1 cellular context compared by ENCODE assay signal in the genomic region with DNA sequence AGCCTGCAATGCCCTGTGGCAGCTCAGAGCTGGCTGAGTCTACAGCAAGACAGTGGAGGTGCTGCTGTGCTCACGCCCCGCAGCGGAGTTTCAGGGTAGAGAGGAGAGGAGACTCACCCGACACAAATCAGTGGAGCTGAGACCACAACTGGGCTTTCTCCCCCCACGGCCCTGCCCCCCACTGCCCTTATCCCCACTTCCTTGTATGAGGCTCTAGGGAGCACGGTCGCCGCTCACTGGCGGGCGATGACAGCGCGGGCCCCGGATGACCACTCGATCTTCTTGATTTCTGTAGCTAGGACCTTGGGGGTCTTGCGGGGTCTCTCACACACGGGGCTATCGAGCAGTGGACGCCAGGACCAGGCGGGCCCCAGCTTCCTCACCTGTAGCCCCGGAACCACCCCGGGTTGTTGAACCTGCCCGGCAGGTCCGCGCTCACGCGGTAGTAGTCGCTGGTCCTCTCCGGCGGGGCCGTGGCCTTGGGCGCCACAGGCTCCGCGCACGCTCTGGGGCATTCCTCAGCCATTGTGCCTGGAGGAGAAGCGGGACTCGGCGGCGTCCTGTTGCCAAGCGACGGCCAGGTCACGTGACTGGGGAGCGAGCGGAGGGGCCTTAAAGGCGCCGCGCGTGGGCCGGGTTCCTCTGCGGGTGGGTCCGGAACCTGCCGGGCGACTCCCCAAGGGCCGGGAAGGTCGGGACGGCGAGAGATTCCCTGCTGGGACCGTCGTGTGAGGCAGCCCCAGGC.
TF ChIP-seq lines count a peak whose summit lies in the region.

No MANE protein-coding gene starts in this region.

TF ChIP-seq in HEK293, 187 proteins besides CTCF, POLR2A, EP300 and RAD21 (continued from another document):
- TF ChIP-seq ZIC2 (tag by site-specific recombination; IDR thresholded peaks at IDR 0.05) = peak; percentile 91
- TF ChIP-seq ZNF521 (tag by site-specific recombination; IDR thresholded peaks at IDR 0.05) = no peak
- no peak for TF ChIP-seq ZNF37A (tag by site-specific recombination; IDR thresholded peaks at IDR 0.05)
- 0 out of 2 replicates have a peak, but pooled peaks have one; percentile 12 for TF ChIP-seq IKZF3 (tag by site-specific recombination; IDR thresholded peaks at IDR 0.05)
- TF ChIP-seq ZSCAN23 (tag by site-specific recombination; IDR thresholded peaks at IDR 0.05) = no peak
- no peak for TF ChIP-seq ZNF623 (tag by site-specific recombination; IDR thresholded peaks at IDR 0.05)
- TF ChIP-seq PATZ1 (tag by site-specific recombination; IDR thresholded peaks at IDR 0.05) = peak; percentile 48
- TF ChIP-seq, protein P1, sequence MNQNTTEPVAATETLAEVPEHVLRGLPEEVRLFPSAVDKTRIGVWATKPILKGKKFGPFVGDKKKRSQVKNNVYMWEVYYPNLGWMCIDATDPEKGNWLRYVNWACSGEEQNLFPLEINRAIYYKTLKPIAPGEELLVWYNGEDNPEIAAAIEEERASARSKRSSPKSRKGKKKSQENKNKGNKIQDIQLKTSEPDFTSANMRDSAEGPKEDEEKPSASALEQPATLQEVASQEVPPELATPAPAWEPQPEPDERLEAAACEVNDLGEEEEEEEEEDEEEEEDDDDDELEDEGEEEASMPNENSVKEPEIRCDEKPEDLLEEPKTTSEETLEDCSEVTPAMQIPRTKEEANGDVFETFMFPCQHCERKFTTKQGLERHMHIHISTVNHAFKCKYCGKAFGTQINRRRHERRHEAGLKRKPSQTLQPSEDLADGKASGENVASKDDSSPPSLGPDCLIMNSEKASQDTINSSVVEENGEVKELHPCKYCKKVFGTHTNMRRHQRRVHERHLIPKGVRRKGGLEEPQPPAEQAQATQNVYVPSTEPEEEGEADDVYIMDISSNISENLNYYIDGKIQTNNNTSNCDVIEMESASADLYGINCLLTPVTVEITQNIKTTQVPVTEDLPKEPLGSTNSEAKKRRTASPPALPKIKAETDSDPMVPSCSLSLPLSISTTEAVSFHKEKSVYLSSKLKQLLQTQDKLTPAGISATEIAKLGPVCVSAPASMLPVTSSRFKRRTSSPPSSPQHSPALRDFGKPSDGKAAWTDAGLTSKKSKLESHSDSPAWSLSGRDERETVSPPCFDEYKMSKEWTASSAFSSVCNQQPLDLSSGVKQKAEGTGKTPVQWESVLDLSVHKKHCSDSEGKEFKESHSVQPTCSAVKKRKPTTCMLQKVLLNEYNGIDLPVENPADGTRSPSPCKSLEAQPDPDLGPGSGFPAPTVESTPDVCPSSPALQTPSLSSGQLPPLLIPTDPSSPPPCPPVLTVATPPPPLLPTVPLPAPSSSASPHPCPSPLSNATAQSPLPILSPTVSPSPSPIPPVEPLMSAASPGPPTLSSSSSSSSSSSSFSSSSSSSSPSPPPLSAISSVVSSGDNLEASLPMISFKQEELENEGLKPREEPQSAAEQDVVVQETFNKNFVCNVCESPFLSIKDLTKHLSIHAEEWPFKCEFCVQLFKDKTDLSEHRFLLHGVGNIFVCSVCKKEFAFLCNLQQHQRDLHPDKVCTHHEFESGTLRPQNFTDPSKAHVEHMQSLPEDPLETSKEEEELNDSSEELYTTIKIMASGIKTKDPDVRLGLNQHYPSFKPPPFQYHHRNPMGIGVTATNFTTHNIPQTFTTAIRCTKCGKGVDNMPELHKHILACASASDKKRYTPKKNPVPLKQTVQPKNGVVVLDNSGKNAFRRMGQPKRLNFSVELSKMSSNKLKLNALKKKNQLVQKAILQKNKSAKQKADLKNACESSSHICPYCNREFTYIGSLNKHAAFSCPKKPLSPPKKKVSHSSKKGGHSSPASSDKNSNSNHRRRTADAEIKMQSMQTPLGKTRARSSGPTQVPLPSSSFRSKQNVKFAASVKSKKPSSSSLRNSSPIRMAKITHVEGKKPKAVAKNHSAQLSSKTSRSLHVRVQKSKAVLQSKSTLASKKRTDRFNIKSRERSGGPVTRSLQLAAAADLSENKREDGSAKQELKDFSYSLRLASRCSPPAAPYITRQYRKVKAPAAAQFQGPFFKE (tag by site-specific recombination; IDR thresholded peaks at IDR 0.05; ENCODE audit: borderline replicate concordance) = no peak
- no peak for TF ChIP-seq ZNF488 (tag by site-specific recombination; IDR thresholded peaks at IDR 0.05)
- peak; percentile 29; the same call in 1 of the 2 replicates for TF ChIP-seq ZNF398 (tag by site-specific recombination; IDR thresholded peaks at IDR 0.05)
- peak; percentile 63; the same call in 1 of the 2 replicates for TF ChIP-seq KLF16 (tag by site-specific recombination; IDR thresholded peaks at IDR 0.05)
- no peak for TF ChIP-seq AEBP2 (tag by site-specific recombination; IDR thresholded peaks at IDR 0.05; ENCODE audit: borderline replicate concordance)
- TF ChIP-seq ZNF146 (tag by site-specific recombination; IDR thresholded peaks at IDR 0.05) = no peak
- TF ChIP-seq ZNF660 (tag by site-specific recombination; IDR thresholded peaks at IDR 0.05) = peak; percentile 67
- no peak for TF ChIP-seq SETDB1 (IDR thresholded peaks at IDR 0.05; ENCODE audit: insufficient read length, low read length)
- no peak for TF ChIP-seq ZNF621 (tag by site-specific recombination; IDR thresholded peaks at IDR 0.05)
- no peak for TF ChIP-seq ZNF169 (tag by site-specific recombination; IDR thresholded peaks at IDR 0.05)
- TF ChIP-seq ZNF416 (tag by site-specific recombination; IDR thresholded peaks at IDR 0.05) = no peak
- TF ChIP-seq SP2 (tag by site-specific recombination; IDR thresholded peaks at IDR 0.05) = peak; percentile 16; the same call in 1 of the 2 replicates
- peak; percentile 45 for TF ChIP-seq ZBTB26 (tag by site-specific recombination; optimal IDR thresholded peaks at IDR 0.05)
- TF ChIP-seq, protein P2, sequence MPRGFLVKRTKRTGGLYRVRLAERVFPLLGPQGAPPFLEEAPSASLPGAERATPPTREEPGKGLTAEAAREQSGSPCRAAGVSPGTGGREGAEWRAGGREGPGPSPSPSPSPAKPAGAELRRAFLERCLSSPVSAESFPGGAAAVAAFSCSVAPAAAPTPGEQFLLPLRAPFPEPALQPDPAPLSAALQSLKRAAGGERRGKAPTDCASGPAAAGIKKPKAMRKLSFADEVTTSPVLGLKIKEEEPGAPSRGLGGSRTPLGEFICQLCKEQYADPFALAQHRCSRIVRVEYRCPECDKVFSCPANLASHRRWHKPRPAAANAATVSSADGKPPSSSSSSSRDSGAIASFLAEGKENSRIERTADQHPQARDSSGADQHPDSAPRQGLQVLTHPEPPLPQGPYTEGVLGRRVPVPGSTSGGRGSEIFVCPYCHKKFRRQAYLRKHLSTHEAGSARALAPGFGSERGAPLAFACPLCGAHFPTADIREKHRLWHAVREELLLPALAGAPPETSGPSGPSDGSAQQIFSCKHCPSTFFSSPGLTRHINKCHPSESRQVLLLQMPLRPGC (tag by site-specific recombination; IDR thresholded peaks at IDR 0.05) = peak; percentile 44; the same call in 1 of the 2 replicates
- no peak for TF ChIP-seq ZBTB6 (tag by site-specific recombination; IDR thresholded peaks at IDR 0.05)
- no peak for TF ChIP-seq ZNF626 (tag by site-specific recombination; IDR thresholded peaks at IDR 0.05)
- peak; percentile 91 for TF ChIP-seq ZFP69B (tag by site-specific recombination; IDR thresholded peaks at IDR 0.05)
- TF ChIP-seq BCL11A (tag by site-specific recombination; IDR thresholded peaks at IDR 0.05; ENCODE audit: low read depth) = no peak
- TF ChIP-seq ZEB2 (tag by site-specific recombination; IDR thresholded peaks at IDR 0.05) = 0 out of 2 replicates have a peak, but pooled peaks have one; percentile 11
- no peak for TF ChIP-seq ZFP41 (tag by site-specific recombination; IDR thresholded peaks at IDR 0.05; ENCODE audit: borderline replicate concordance)
